ENCODE assay signal across 11 cellular contexts in the genomic region with DNA sequence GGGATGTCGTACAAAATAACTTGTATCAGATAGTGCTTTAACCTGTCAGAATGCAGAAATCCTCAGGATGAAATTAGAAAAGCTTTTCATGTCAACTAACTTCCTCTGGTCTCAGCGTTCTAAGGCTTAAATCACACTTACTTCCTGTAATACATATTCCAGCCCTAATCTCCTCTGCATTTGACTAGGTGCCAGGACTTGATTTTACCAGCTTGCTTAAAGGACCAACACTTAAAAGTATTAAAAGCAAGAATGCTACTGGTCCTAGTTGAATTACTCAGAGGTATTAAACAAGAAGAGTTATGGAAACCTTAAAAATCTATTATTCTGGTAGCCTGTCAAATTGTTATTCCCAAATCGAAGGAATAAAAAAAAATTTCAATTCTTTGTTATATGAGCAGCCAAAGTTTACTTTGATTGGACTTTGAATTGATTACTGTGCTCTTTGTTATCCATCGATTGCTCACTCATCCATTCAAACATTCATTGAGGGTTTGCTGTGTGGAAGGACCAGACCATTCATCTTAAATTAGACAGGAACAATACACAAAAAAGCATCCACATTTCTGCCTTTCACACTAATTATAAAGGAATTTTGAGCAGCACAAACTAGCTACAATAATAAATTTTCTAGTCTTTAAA.
DNase-seq lines count a peak whose midpoint lies in the region; ATAC-seq, FAIRE-seq and TF ChIP-seq lines count a peak whose summit lies in the region.
"Had no signal": no experiment of that assay in that cellular context is flagged by ENCODE, and none has a peak within 500 bp of the region (broad histone marks: within the 10 kb centered on the region; RNA-seq: fewer than 3 reads in every experiment).

No MANE protein-coding gene starts in this region.

- no peak overlapping the region for H3K4me3 Mint-ChIP-seq in astrocyte (ENCODE audit: unreplicated experiment)
- H3K4me3 Mint-ChIP-seq: CD4-positive, alpha-beta T cell had no signal

- in situ Hi-C loops in IMR-90 (cut with MboI; ENCODE audit: low sequenced_read_pairs): no loop called here

- H3K36me3 Mint-ChIP-seq in astrocyte (ENCODE audit: low read depth, unreplicated experiment): no peaks in the 10 kb centered on the region

- H3K4me3 ChIP-seq in IMR-90 (ENCODE audit: insufficient read depth, low read depth, low read length): no peak overlapping the region
- H3K4me3 ChIP-seq in astrocyte (ENCODE audit: insufficient read depth, low read depth, low read length): no peak overlapping the region
- H3K4me3 ChIP-seq: stomach had no signal

- H3K9me1 ChIP-seq in IMR-90 (ENCODE audit: insufficient read depth, low read length): no peaks in the 10 kb centered on the region

- H3K4me2 ChIP-seq in IMR-90 (ENCODE audit: low read depth, low read length): peak overlapping the region; percentile 25; the same call in 1 of the 2 replicates
- no peak overlapping the region for H3K4me2 ChIP-seq in astrocyte (ENCODE audit: low read length)

- H4K8ac ChIP-seq in IMR-90 (ENCODE audit: low read depth in 2 of 2, low read length in 2 of 2): peak overlapping the region; percentile 53 to 70; a peak in 3 of 4 replicates

- TF ChIP-seq RAD21 in IMR-90 (IDR thresholded peaks at IDR 0.05; ENCODE audit: low read length): no peak

- TF ChIP-seq POLR2A in IMR-90 (IDR thresholded peaks at IDR 0.05; ENCODE audit: low read depth, low read length): no peak

- H3K4ac ChIP-seq in IMR-90 (ENCODE audit: low read depth, low read length): peak overlapping the region; percentile 62; the same call in 1 of the 2 replicates

- dilution Hi-C loops in IMR-90 (cut with HindIII; ENCODE audit: low sequenced_read_pairs, unreplicated experiment): no loop called here

- no peaks in the 10 kb centered on the region for H3K9me3 Mint-ChIP-seq in astrocyte (ENCODE audit: unreplicated experiment)
- H3K9me3 Mint-ChIP-seq: CD4-positive, alpha-beta T cell had no signal

- H3K79me1 ChIP-seq in IMR-90 (ENCODE audit: low read depth in 1 of 2, low read length in 2 of 2): no peaks in the 10 kb centered on the region

- H3K36me3 ChIP-seq in IMR-90 (ENCODE audit: control insufficient read depth, insufficient read depth, low read length) (no peaks in the 10 kb centered on the region), astrocyte (ENCODE audit: insufficient read depth, low read length) (no peaks in the 10 kb centered on the region)
- H3K36me3 ChIP-seq: stomach had no signal

- peak overlapping the region; percentile 89; the same call in 2 of the 3 replicates for H2BK15ac ChIP-seq in IMR-90 (ENCODE audit: low read depth, low read length)

- H4K20me1 ChIP-seq in IMR-90 (ENCODE audit: insufficient read depth, low read length) (no peaks in the 10 kb centered on the region), astrocyte (ENCODE audit: insufficient read depth, low read length) (no peaks in the 10 kb centered on the region)

- peak overlapping the region; percentile 10; the same call in 1 of the 2 replicates for H3K14ac ChIP-seq in IMR-90 (replicated peaks; ENCODE audit: low read depth, low read length)

- no peak overlapping the region for H3K9ac ChIP-seq in IMR-90 (ENCODE audit: low read depth, low read length)
- H3K9ac ChIP-seq in astrocyte (ENCODE audit: low read length): no peak overlapping the region

- ATAC-seq in IMR-90 (ENCODE audit: low read depth): peak; percentile 29; the same call in 1 of the 2 replicates
- peak; percentile 52 for ATAC-seq in left colon
- ATAC-seq in HG02981 (IDR thresholded peaks at IDR 0.05; ENCODE audit: unreplicated experiment): no peak

- peak overlapping the region; percentile 78; the same call in 1 of the 2 replicates for H2BK120ac ChIP-seq in IMR-90 (ENCODE audit: low read depth, low read length)

- H2AFZ ChIP-seq in IMR-90 (replicated peaks; ENCODE audit: low read length, poor library complexity) (no peak overlapping the region), astrocyte (ENCODE audit: low read depth, low read length) (peak overlapping the region; percentile 15)

- no peak overlapping the region for H2AK9ac ChIP-seq in IMR-90 (replicated peaks; ENCODE audit: low read depth, low read length, poor library complexity)

- no peaks in the 10 kb centered on the region for H3K9me3 ChIP-seq in IMR-90 (ENCODE audit: control insufficient read depth, insufficient read depth, low read length)
- H3K9me3 ChIP-seq in astrocyte (ENCODE audit: insufficient read depth, low read depth, low read length): no peaks in the 10 kb centered on the region
- H3K9me3 ChIP-seq: stomach had no signal

- H4K91ac ChIP-seq in IMR-90 (ENCODE audit: insufficient read depth, low read depth, low read length): peak overlapping the region; percentile 42

- H3K27me3 ChIP-seq in IMR-90 (ENCODE audit: control insufficient read depth, insufficient read depth, low read length) (no peaks in the 10 kb centered on the region), astrocyte (ENCODE audit: insufficient read depth, low read length) (no peaks in the 10 kb centered on the region)
- H3K27me3 ChIP-seq: stomach had no signal

- H3K4me1 ChIP-seq in IMR-90 (ENCODE audit: control insufficient read depth, insufficient read depth, low read length): no peaks in the 10 kb centered on the region
- no peaks in the 10 kb centered on the region for H3K4me1 ChIP-seq in astrocyte (ENCODE audit: insufficient read depth, low read length)

- no TSS peak for BruUV-seq in IMR-90 (replicated peaks; lab: Mats Ljungman, UMichigan)

- H3K27ac Mint-ChIP-seq in astrocyte (ENCODE audit: unreplicated experiment): no peak overlapping the region
- H3K27ac Mint-ChIP-seq: CD4-positive, alpha-beta T cell had no signal

- no peak overlapping the region; the same call in 1 of the 2 replicates for H3K27ac ChIP-seq in IMR-90 (ENCODE audit: insufficient read depth, low read length)
- H3K27ac ChIP-seq in astrocyte (ENCODE audit: low read depth, low read length): no peak overlapping the region

- H3K4me1 Mint-ChIP-seq in astrocyte (ENCODE audit: low read depth, unreplicated experiment): no peaks in the 10 kb centered on the region

- H3K27me3 Mint-ChIP-seq in astrocyte (ENCODE audit: low read depth, unreplicated experiment): peaks cover 3% of the 10 kb centered on the region
- H3K27me3 Mint-ChIP-seq: CD4-positive, alpha-beta T cell had no signal

- POLR2A ChIA-PET in IMR-90 (lab: Charles Lee; ENCODE audit: unreplicated experiment): interaction anchor here (1.0 kb wide), 1 partner anchor 33 kb away, joined by 4 read pairs; no protein-coding TSS in a partner anchor

- peak; percentile 36 for DNase-seq in IMR-90
- no peak for DNase-seq in astrocyte (ENCODE audit: low read depth)
- no peak for DNase-seq in left colon
- peak; percentile 69 for DNase-seq in superior temporal gyrus (ENCODE audit: extremely low spot score)
- DNase-seq in NCI-H2107 (lab: John Stamatoyannopoulos, UW): no peak
- no peak for DNase-seq in NCI-H1436 (lab: John Stamatoyannopoulos, UW)
- DNase-seq: activated naive CD4-positive, alpha-beta T cell; CD4-positive, alpha-beta T cell; central memory CD4-positive, alpha-beta T cell; stomach had no signal

- H3K79me2 ChIP-seq in astrocyte (ENCODE audit: insufficient read depth, low read length): no peaks in the 10 kb centered on the region

- 0 out of 2 replicates have a peak overlapping the region, but pooled peaks have one; percentile 23 for H2AK5ac ChIP-seq in IMR-90 (ENCODE audit: low read depth, low read length)

- peak overlapping the region; percentile 81; the same call in 1 of the 2 replicates for H2BK20ac ChIP-seq in IMR-90 (ENCODE audit: low read depth, low read length)

- 0 out of 2 replicates have a peak overlapping the region, but pooled peaks have one; percentile 19 for H4K5ac ChIP-seq in IMR-90 (ENCODE audit: low read depth, low read length)

- peak overlapping the region; percentile 59 for H2BK5ac ChIP-seq in IMR-90 (ENCODE audit: low read depth, low read length, poor library complexity, severe bottlenecking)

- H3K56ac ChIP-seq in IMR-90 (ENCODE audit: extremely low read depth, insufficient read depth, low read length): no peak overlapping the region

- H3K23ac ChIP-seq in IMR-90 (ENCODE audit: low read depth, low read length): peak overlapping the region; percentile 29; the same call in 1 of the 2 replicates

- 11% methylated on average over 1 of the region's 4 CpGs; no CpG with 5 or more reads in 1 of the 2 experiments for WGBS in IMR-90 (ENCODE audit: extremely low coverage in 2 of 2, insufficient read length in 1 of 2), 2 experiments

- CTCF ChIA-PET in IMR-90 (lab: Yijun Ruan, JAX): no interaction called here

- intact Hi-C loops in IMR-90 (cut with micrococcal nuclease) (loop anchor here (10.0 kb wide), 1 partner anchor 257 kb away; a partner anchor contains a TSS), left colon (cut with DNase I, micrococcal nuclease) (no loop called here)

- FAIRE-seq in astrocyte (lab: Jason Lieb, UNC): no peak

- peak overlapping the region; percentile 16 for H3K18ac ChIP-seq in IMR-90 (ENCODE audit: low read depth, low read length)

- TF ChIP-seq CTCF in IMR-90 (conservative IDR thresholded peaks at IDR 0.05; ENCODE audit: low read depth, low read length) (no peak), astrocyte (IDR thresholded peaks at IDR 0.05; ENCODE audit: insufficient read depth, low read depth, low read length) (no peak)

TF ChIP-seq in IMR-90, 13 proteins besides CTCF, POLR2A, EP300 and RAD21 (continues in another document):
- no peak for TF ChIP-seq BHLHE40 (IDR thresholded peaks at IDR 0.05; ENCODE audit: low read depth, low read length)
- no peak for TF ChIP-seq CHD1 (IDR thresholded peaks at IDR 0.05; ENCODE audit: low read depth, low read length)
- TF ChIP-seq, protein P1, sequence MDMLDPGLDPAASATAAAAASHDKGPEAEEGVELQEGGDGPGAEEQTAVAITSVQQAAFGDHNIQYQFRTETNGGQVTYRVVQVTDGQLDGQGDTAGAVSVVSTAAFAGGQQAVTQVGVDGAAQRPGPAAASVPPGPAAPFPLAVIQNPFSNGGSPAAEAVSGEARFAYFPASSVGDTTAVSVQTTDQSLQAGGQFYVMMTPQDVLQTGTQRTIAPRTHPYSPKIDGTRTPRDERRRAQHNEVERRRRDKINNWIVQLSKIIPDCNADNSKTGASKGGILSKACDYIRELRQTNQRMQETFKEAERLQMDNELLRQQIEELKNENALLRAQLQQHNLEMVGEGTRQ (IDR thresholded peaks at IDR 0.05; ENCODE audit: low read depth, low read length): no peak
- no peak for TF ChIP-seq RCOR1 (IDR thresholded peaks at IDR 0.05; ENCODE audit: insufficient replicate concordance, low read length)
- TF ChIP-seq, protein P2, sequence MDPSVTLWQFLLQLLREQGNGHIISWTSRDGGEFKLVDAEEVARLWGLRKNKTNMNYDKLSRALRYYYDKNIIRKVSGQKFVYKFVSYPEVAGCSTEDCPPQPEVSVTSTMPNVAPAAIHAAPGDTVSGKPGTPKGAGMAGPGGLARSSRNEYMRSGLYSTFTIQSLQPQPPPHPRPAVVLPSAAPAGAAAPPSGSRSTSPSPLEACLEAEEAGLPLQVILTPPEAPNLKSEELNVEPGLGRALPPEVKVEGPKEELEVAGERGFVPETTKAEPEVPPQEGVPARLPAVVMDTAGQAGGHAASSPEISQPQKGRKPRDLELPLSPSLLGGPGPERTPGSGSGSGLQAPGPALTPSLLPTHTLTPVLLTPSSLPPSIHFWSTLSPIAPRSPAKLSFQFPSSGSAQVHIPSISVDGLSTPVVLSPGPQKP (IDR thresholded peaks at IDR 0.05; ENCODE audit: borderline replicate concordance, low read depth, low read length): no peak
- no peak for TF ChIP-seq MAFK (IDR thresholded peaks at IDR 0.05; ENCODE audit: low read depth, low read length)
- TF ChIP-seq CEBPB (IDR thresholded peaks at IDR 0.05; ENCODE audit: low read depth, low read length): no peak

Comparison
In these comparisons a context has a peak if more than half of its experiments do, and no peak if none do; other contexts are left out.
1. DNase-seq: peak in IMR-90 (single experiment) and superior temporal gyrus (single experiment); none in astrocyte (single experiment), left colon (0 of 2), NCI-H2107 (single experiment) and NCI-H1436 (single experiment).